In the genomic region with DNA sequence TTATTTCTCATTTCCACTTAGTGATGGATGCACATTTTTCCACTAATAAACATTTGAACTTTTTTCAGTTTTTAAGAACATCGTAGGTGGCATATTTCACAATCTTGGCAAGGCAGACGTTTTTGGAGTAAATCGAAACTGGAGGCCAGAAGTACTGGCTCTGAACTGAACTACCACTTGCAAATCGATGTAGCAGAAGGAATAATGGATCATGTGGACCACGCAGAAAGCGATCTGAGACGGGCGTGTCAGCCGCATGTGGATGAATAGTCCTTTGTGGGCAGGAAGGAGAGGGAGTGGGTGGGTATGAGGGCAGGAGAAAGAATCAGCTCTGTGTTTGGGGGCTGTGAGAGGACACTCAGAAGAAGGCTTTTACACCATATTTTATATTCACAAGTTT, we compare ENCODE assay signal across 11 cellular contexts.
A peak's percentile ranks its signal among the peaks of the same experiment; 100 is the strongest.
DNase-seq lines count a peak whose midpoint lies in the region; ATAC-seq and TF ChIP-seq lines count a peak whose summit lies in the region.
"Had no signal": no experiment of that assay in that cellular context is flagged by ENCODE, and none has a peak within 500 bp of the region (broad histone marks: within the 10 kb centered on the region; RNA-seq: fewer than 3 reads in every experiment).

No MANE protein-coding gene starts in this region.

- H3K4me1 ChIP-seq in HEK293 (ENCODE audit: control insufficient read depth, insufficient read depth, low read length), result no peaks in the 10 kb centered on the region
- H3K4me1 ChIP-seq in stomach smooth muscle (ENCODE audit: control insufficient read depth, insufficient read depth, low read length), result peaks cover 49% of the 10 kb centered on the region

- H3K9me3 ChIP-seq in HEK293 (ENCODE audit: control insufficient read depth, insufficient read depth, low read depth, low read length) (no peaks in the 10 kb centered on the region), stomach smooth muscle (ENCODE audit: control insufficient read depth in 2 of 2, low read length in 2 of 2) (no peaks in the 10 kb centered on the region)

- peak overlapping the region; percentile 70 to 82 for H3K9ac ChIP-seq in stomach smooth muscle (ENCODE audit: low read length in 2 of 2)

- H3K27ac ChIP-seq in HEK293 (ENCODE audit: extremely low read depth, low read depth, low read length) (no peak overlapping the region), cingulate gyrus (ENCODE audit: low read depth, low read length) (peak overlapping the region; percentile 78), stomach smooth muscle (ENCODE audit: low read length) (peak overlapping the region; percentile 98)

- DNase-seq in lower leg skin (ENCODE audit: low spot score in 2 of 2), result peak; percentile 39 to 85
- no peak for DNase-seq in activated CD4-positive, alpha-beta T cell treated with anti-CD3 and anti-CD28 coated beads, Interleukin-2, amount 50 U/mL, for 1 hour
- DNase-seq: activated CD4-positive, CD25-positive, alpha-beta regulatory T cell; activated naive CD8-positive, alpha-beta T cell treated with anti-CD3 and anti-CD28 coated beads, Interleukin-2, amount 50 U/mL, for 24 hours; NCI-H82 had no signal

- no peak overlapping the region for H3K4me3 ChIP-seq in HEK293 (ENCODE audit: low read depth, low read length)
- no peak overlapping the region for H3K4me3 ChIP-seq in lower leg skin (ENCODE audit: low read depth, poor library complexity, severe bottlenecking)
- H3K4me3 ChIP-seq in stomach smooth muscle (ENCODE audit: low read length in 2 of 2), result peak overlapping the region; percentile 12 to 67

- no peak for TF ChIP-seq POLR2A in lower leg skin (IDR thresholded peaks at IDR 0.05)

- TF ChIP-seq CTCF in HEK293 (tag by site-specific recombination; IDR thresholded peaks at IDR 0.05), result no peak
- TF ChIP-seq CTCF in lower leg skin (IDR thresholded peaks at IDR 0.05), result no peak

- no peak for ATAC-seq in GM19455 (IDR thresholded peaks at IDR 0.05; ENCODE audit: unreplicated experiment)
- ATAC-seq in HG03521 (IDR thresholded peaks at IDR 0.05; ENCODE audit: unreplicated experiment), result no peak
- no peak for ATAC-seq in HG03354 (IDR thresholded peaks at IDR 0.05; ENCODE audit: poor library complexity, severe bottlenecking, unreplicated experiment)
- ATAC-seq: activated naive CD8-positive, alpha-beta T cell treated with anti-CD3 and anti-CD28 coated beads, Interleukin-2, amount 50 U/mL, for 24 hours had no signal

- H3K27me3 ChIP-seq in stomach smooth muscle (ENCODE audit: control insufficient read depth in 1 of 2, insufficient read depth in 2 of 2, low read length in 2 of 2), result no peaks in the 10 kb centered on the region

- 33 to 36% methylated on average over 9 of the region's 9 CpGs for WGBS in lower leg skin, 2 donors

- POLR2A ChIA-PET in HEK293 (lab: Yijun Ruan, JAX), result no interaction called here

- CTCF ChIA-PET in HEK293 (lab: Yijun Ruan, JAX), result interaction anchor here (2.6 kb wide), 1 partner anchor 15 kb away, joined by 9 read pairs; no protein-coding TSS in a partner anchor

- intact Hi-C loops in lower leg skin (cut with DNase I; ENCODE audit: low total_unique reads), result no loop called here

- no peaks in the 10 kb centered on the region for H3K36me3 ChIP-seq in HEK293 (ENCODE audit: control insufficient read depth in 2 of 2, insufficient read depth in 1 of 2, low read length in 2 of 2)
- peaks cover under 1 to 4% of the 10 kb centered on the region in 2 donors for H3K36me3 ChIP-seq in stomach smooth muscle (ENCODE audit: control insufficient read depth in 2 of 2, insufficient read depth in 2 of 2, low read length in 2 of 2)

TF ChIP-seq in HEK293, 187 proteins besides CTCF, POLR2A, EP300 and RAD21:
- TF ChIP-seq ZFHX2 (tag by site-specific recombination; conservative IDR thresholded peaks at IDR 0.05), result peak; percentile 54
- TF ChIP-seq EGR2 (tag by site-specific recombination; IDR thresholded peaks at IDR 0.05; ENCODE audit: low read depth), result 0 out of 2 replicates have a peak, but pooled peaks have one; percentile 42
- no peak for TF ChIP-seq ZNF785 (tag by site-specific recombination; IDR thresholded peaks at IDR 0.05)

Comparison
In these comparisons a context has a peak if more than half of its experiments do, and no peak if none do; other contexts are left out.
1. H3K4me3 ChIP-seq: peak in stomach smooth muscle (2 of 2); none in HEK293 (single experiment) and lower leg skin (single experiment).